Comparison of ENCODE assay signal across 29 cellular contexts in genomic region chr6:149108398-149109100, GRCh38.
A peak's percentile ranks its signal among the peaks of the same experiment; 100 is the strongest.
DNase-seq lines count a peak whose midpoint lies in the region; ATAC-seq and TF ChIP-seq lines count a peak whose summit lies in the region.
"Had no signal": no experiment of that assay in that cellular context is flagged by ENCODE, and none has a peak within 500 bp of the region (broad histone marks: within the 10 kb centered on the region; RNA-seq: fewer than 3 reads in every experiment).

No MANE protein-coding gene starts in this region.

- no peak overlapping the region for H3K27ac ChIP-seq in upper lobe of right lung
- H3K27ac ChIP-seq: A549, colonic mucosa, esophagus squamous epithelium, gastroesophageal sphincter, KMS-11, lower lobe of right lung, neutrophil, prostate gland, SK-N-MC, WERI-Rb-1 had no signal

- H3K36me3 ChIP-seq in upper lobe of right lung: no peaks in the 10 kb centered on the region
- H3K36me3 ChIP-seq: colonic mucosa, esophagus squamous epithelium, gastroesophageal sphincter, lower lobe of right lung, neutrophil, prostate gland, WERI-Rb-1 had no signal

- H3K4me1 Mint-ChIP-seq in activated CD4-positive, alpha-beta T cell treated with anti-CD3 and anti-CD28 coated beads, Interleukin-2, amount 10 ng/mL, durations not matched to agents 24 days and 14 days: peaks cover 34% of the 10 kb centered on the region
- H3K4me1 Mint-ChIP-seq in activated T-helper 1 cell treated with anti-CD3 and anti-CD28 coated beads, Interleukin-12 subunit alpha, Interleukin-12 subunit beta, Interleukin-2, Interleukin-4 antibody, amounts not matched to agents 30 ng/mL and 10 ng/mL and 1 ng/mL, durations not matched to agents 14 hours and 24 hours and 36 hours (ENCODE audit: low read depth): peaks cover 54% of the 10 kb centered on the region
- H3K4me1 Mint-ChIP-seq in nephron progenitor cell: peaks cover 8% of the 10 kb centered on the region

- no peak overlapping the region for H3K27ac Mint-ChIP-seq in activated CD4-positive, alpha-beta T cell treated with anti-CD3 and anti-CD28 coated beads, Interleukin-2, amount 10 ng/mL, durations not matched to agents 24 days and 14 days
- H3K27ac Mint-ChIP-seq in activated T-helper 1 cell treated with anti-CD3 and anti-CD28 coated beads, Interleukin-12 subunit alpha, Interleukin-12 subunit beta, Interleukin-2, Interleukin-4 antibody, amounts not matched to agents 30 ng/mL and 10 ng/mL and 1 ng/mL, durations not matched to agents 14 hours and 24 hours and 36 hours: peak overlapping the region; percentile 52
- no peak overlapping the region for H3K27ac Mint-ChIP-seq in activated naive CD4-positive, alpha-beta T cell treated with anti-CD3 and anti-CD28 coated beads, Interleukin-2, amount 50 U/mL, for 72 hours
- no peak overlapping the region for H3K27ac Mint-ChIP-seq in nephron progenitor cell
- H3K27ac Mint-ChIP-seq: activated naive CD8-positive, alpha-beta T cell treated with anti-CD3 and anti-CD28 coated beads for 36 hours; CD8-positive, alpha-beta memory T cell; HFFc6; T-helper 2 cell treated with Interferon-gamma antibody and Interleukin-4, amounts not matched to agents 5 μg/mL and 100 μg/mL, for 36 hours had no signal

- H3K9me3 Mint-ChIP-seq in activated CD4-positive, alpha-beta T cell treated with anti-CD3 and anti-CD28 coated beads, Interleukin-2, amount 10 ng/mL, durations not matched to agents 24 days and 14 days: peaks cover 19% of the 10 kb centered on the region
- H3K9me3 Mint-ChIP-seq in activated T-helper 1 cell treated with anti-CD3 and anti-CD28 coated beads, Interleukin-12 subunit alpha, Interleukin-12 subunit beta, Interleukin-2, Interleukin-4 antibody, amounts not matched to agents 30 ng/mL and 10 ng/mL and 1 ng/mL, durations not matched to agents 14 hours and 24 hours and 36 hours: peaks cover 28% of the 10 kb centered on the region
- peaks cover 0 to 4% of the 10 kb centered on the region in 2 donors for H3K9me3 Mint-ChIP-seq in activated naive CD4-positive, alpha-beta T cell treated with anti-CD3 and anti-CD28 coated beads, Interleukin-2, amount 50 U/mL, for 72 hours
- H3K9me3 Mint-ChIP-seq in nephron progenitor cell: peaks cover 16% of the 10 kb centered on the region
- H3K9me3 Mint-ChIP-seq: activated naive CD8-positive, alpha-beta T cell treated with anti-CD3 and anti-CD28 coated beads for 36 hours; CD8-positive, alpha-beta memory T cell; HFFc6 had no signal

- no peak overlapping the region for H3K4me3 ChIP-seq in fibroblast of villous mesenchyme (ENCODE audit: low read depth, low read length)
- H3K4me3 ChIP-seq in upper lobe of right lung: no peak overlapping the region
- H3K4me3 ChIP-seq: A549, colonic mucosa, esophagus squamous epithelium, gastroesophageal sphincter, lower lobe of right lung, prostate gland, SK-N-MC had no signal

- intact Hi-C loops in activated CD4-positive, alpha-beta T cell treated with anti-CD3 and anti-CD28 coated beads, Interleukin-2, amount 10 ng/mL, durations not matched to agents 24 days and 14 days (cut with micrococcal nuclease): no loop called here
- intact Hi-C loops in activated T-helper 1 cell treated with anti-CD3 and anti-CD28 coated beads, Interleukin-12 subunit alpha, Interleukin-12 subunit beta, Interleukin-2, Interleukin-4 antibody, amounts not matched to agents 30 ng/mL and 10 ng/mL and 1 ng/mL, durations not matched to agents 14 hours and 24 hours and 36 hours (cut with micrococcal nuclease): no loop called here
- intact Hi-C loops in upper lobe of right lung (cut with DNase I): no loop called here

- H3K4me3 Mint-ChIP-seq in activated CD4-positive, alpha-beta T cell treated with anti-CD3 and anti-CD28 coated beads, Interleukin-2, amount 10 ng/mL, durations not matched to agents 24 days and 14 days: no peak overlapping the region
- H3K4me3 Mint-ChIP-seq in activated T-helper 1 cell treated with anti-CD3 and anti-CD28 coated beads, Interleukin-12 subunit alpha, Interleukin-12 subunit beta, Interleukin-2, Interleukin-4 antibody, amounts not matched to agents 30 ng/mL and 10 ng/mL and 1 ng/mL, durations not matched to agents 14 hours and 24 hours and 36 hours: no peak overlapping the region
- H3K4me3 Mint-ChIP-seq in nephron progenitor cell: no peak overlapping the region
- H3K4me3 Mint-ChIP-seq: activated naive CD8-positive, alpha-beta T cell treated with anti-CD3 and anti-CD28 coated beads for 36 hours; CD8-positive, alpha-beta memory T cell; HFFc6; T-helper 2 cell treated with Interferon-gamma antibody and Interleukin-4, amounts not matched to agents 5 μg/mL and 100 μg/mL, for 36 hours had no signal

- no peaks in the 10 kb centered on the region for H3K27me3 Mint-ChIP-seq in activated CD4-positive, alpha-beta T cell treated with anti-CD3 and anti-CD28 coated beads, Interleukin-2, amount 10 ng/mL, durations not matched to agents 24 days and 14 days
- no peaks in the 10 kb centered on the region for H3K27me3 Mint-ChIP-seq in activated T-helper 1 cell treated with anti-CD3 and anti-CD28 coated beads, Interleukin-12 subunit alpha, Interleukin-12 subunit beta, Interleukin-2, Interleukin-4 antibody, amounts not matched to agents 30 ng/mL and 10 ng/mL and 1 ng/mL, durations not matched to agents 14 hours and 24 hours and 36 hours (ENCODE audit: insufficient read depth)
- H3K27me3 Mint-ChIP-seq in nephron progenitor cell (ENCODE audit: low read depth, poor library complexity): peaks cover 10% of the 10 kb centered on the region
- H3K27me3 Mint-ChIP-seq: activated naive CD8-positive, alpha-beta T cell treated with anti-CD3 and anti-CD28 coated beads for 36 hours; CD8-positive, alpha-beta memory T cell had no signal

- TF ChIP-seq CTCF in fibroblast of villous mesenchyme (IDR thresholded peaks at IDR 0.05; ENCODE audit: insufficient read depth, low read depth, low read length) (no peak), upper lobe of right lung (IDR thresholded peaks at IDR 0.05) (no peak), nephron progenitor cell (IDR thresholded peaks at IDR 0.05) (no peak)

- DNase-seq in activated CD4-positive, alpha-beta T cell treated with anti-CD3 and anti-CD28 coated beads, Interleukin-2, amount 10 ng/mL, durations not matched to agents 24 days and 14 days: peak; percentile 51
- DNase-seq in activated CD4-positive, alpha-beta T cell treated with anti-CD3 and anti-CD28 coated beads, Interleukin-2, amount 50 U/mL, for 1 hour: no peak
- no peak for DNase-seq in activated T-helper 1 cell treated with anti-CD3 and anti-CD28 coated beads, Interleukin-12 subunit alpha, Interleukin-12 subunit beta, Interleukin-2, Interleukin-4 antibody, amounts not matched to agents 30 ng/mL and 10 ng/mL and 1 ng/mL, durations not matched to agents 14 hours and 24 hours and 36 hours (ENCODE audit: low spot score)
- DNase-seq in fibroblast of villous mesenchyme (ENCODE audit: low read depth) (peak; percentile 19), upper lobe of right lung (no peak), nephron progenitor cell (no peak)
- no peak for DNase-seq in activated naive CD4-positive, alpha-beta T cell treated with anti-CD3 and anti-CD28 coated beads, Interleukin-2, amount 50 U/mL, for 72 hours (ENCODE audit: low spot score in 2 of 2)
- DNase-seq: activated CD4-positive, alpha-beta T cell treated with anti-CD3 and anti-CD28 coated beads, Interleukin-2, amount 50 U/mL, for 48 hours; activated naive CD8-positive, alpha-beta T cell treated with anti-CD3 and anti-CD28 coated beads for 36 hours; CD8-positive, alpha-beta memory T cell; colonic mucosa; DMS153; esophagus squamous epithelium; HFFc6; islet precursor cell; lower lobe of right lung; NCI-H1048; NCI-H187 treated with DMSO at 0.1 percent for 48 hours; NCI-H69; trophoblast cell; WERI-Rb-1 had no signal

- ATAC-seq in upper lobe of right lung (peak; percentile 34), GM21447 (IDR thresholded peaks at IDR 0.05; ENCODE audit: unreplicated experiment) (no peak)
- ATAC-seq in activated naive CD4-positive, alpha-beta T cell treated with anti-CD3 and anti-CD28 coated beads, Interleukin-2, amount 50 U/mL, for 72 hours: no peak
- ATAC-seq: A549, gastroesophageal sphincter, lower lobe of right lung had no signal

- H3K27me3 ChIP-seq in upper lobe of right lung: no peaks in the 10 kb centered on the region
- H3K27me3 ChIP-seq: colonic mucosa, esophagus squamous epithelium, gastroesophageal sphincter, neutrophil had no signal

- H3K4me1 ChIP-seq in upper lobe of right lung: no peaks in the 10 kb centered on the region
- H3K4me1 ChIP-seq: A549, colonic mucosa, esophagus squamous epithelium, gastroesophageal sphincter, lower lobe of right lung, prostate gland had no signal

- H3K9me3 ChIP-seq in upper lobe of right lung: no peaks in the 10 kb centered on the region
- H3K9me3 ChIP-seq: A549, colonic mucosa, esophagus squamous epithelium, lower lobe of right lung, neutrophil, prostate gland had no signal

- H3K36me3 Mint-ChIP-seq in activated CD4-positive, alpha-beta T cell treated with anti-CD3 and anti-CD28 coated beads, Interleukin-2, amount 10 ng/mL, durations not matched to agents 24 days and 14 days (ENCODE audit: low read depth): peaks cover 27% of the 10 kb centered on the region
- peaks cover 39% of the 10 kb centered on the region for H3K36me3 Mint-ChIP-seq in activated T-helper 1 cell treated with anti-CD3 and anti-CD28 coated beads, Interleukin-12 subunit alpha, Interleukin-12 subunit beta, Interleukin-2, Interleukin-4 antibody, amounts not matched to agents 30 ng/mL and 10 ng/mL and 1 ng/mL, durations not matched to agents 14 hours and 24 hours and 36 hours (ENCODE audit: low read depth)
- H3K36me3 Mint-ChIP-seq in activated naive CD4-positive, alpha-beta T cell treated with anti-CD3 and anti-CD28 coated beads, Interleukin-2, amount 50 U/mL, for 72 hours: peaks cover 9 to 20% of the 10 kb centered on the region in 2 donors
- H3K36me3 Mint-ChIP-seq in nephron progenitor cell (ENCODE audit: low read depth): peaks cover 5% of the 10 kb centered on the region
- H3K36me3 Mint-ChIP-seq: activated naive CD8-positive, alpha-beta T cell treated with anti-CD3 and anti-CD28 coated beads for 36 hours; CD8-positive, alpha-beta memory T cell had no signal

Comparison
In these comparisons a context has a peak if more than half of its experiments do, and no peak if none do; other contexts are left out.
1. DNase-seq: peak in activated CD4-positive, alpha-beta T cell treated with anti-CD3 and anti-CD28 coated beads, Interleukin-2, amount 10 ng/mL, durations not matched to agents 24 days and 14 days (single experiment) and fibroblast of villous mesenchyme (single experiment); none in activated CD4-positive, alpha-beta T cell treated with anti-CD3 and anti-CD28 coated beads, Interleukin-2, amount 50 U/mL, for 1 hour (single experiment), activated T-helper 1 cell treated with anti-CD3 and anti-CD28 coated beads, Interleukin-12 subunit alpha, Interleukin-12 subunit beta, Interleukin-2, Interleukin-4 antibody, amounts not matched to agents 30 ng/mL and 10 ng/mL and 1 ng/mL, durations not matched to agents 14 hours and 24 hours and 36 hours (single experiment), upper lobe of right lung (single experiment), activated naive CD4-positive, alpha-beta T cell treated with anti-CD3 and anti-CD28 coated beads, Interleukin-2, amount 50 U/mL, for 72 hours (0 of 2) and nephron progenitor cell (single experiment).